ENCODE assay signal across 26 cellular contexts in genomic region chr7:939843-940242, GRCh38. TPM values are rescaled to one million over a fixed set of nuclear protein-coding genes. Genes with fewer than 3 reads are reported as not detected.
"Had no signal": no experiment of that assay in that cellular context is flagged by ENCODE, and none has a peak within 500 bp of the region (broad histone marks: within the 10 kb centered on the region; RNA-seq: fewer than 3 reads in every experiment).

No MANE protein-coding gene starts in this region.

- H3K4me3 Mint-ChIP-seq: activated T-helper 1 cell treated with anti-CD3 and anti-CD28 coated beads, Interleukin-12 subunit alpha, Interleukin-12 subunit beta, Interleukin-2, Interleukin-4 antibody, amounts not matched to agents 30 ng/mL and 10 ng/mL and 1 ng/mL, durations not matched to agents 14 hours and 24 hours and 36 hours; naive thymus-derived CD4-positive, alpha-beta T cell; stimulated activated memory B cell treated with anti-CD40 and anti-IgM and Interleukin-4, amounts not matched to agents 10 μg/mL and 1 μg/mL and 100 μg/mL, for 72 hours had no signal

- H3K27ac Mint-ChIP-seq: stimulated activated memory B cell treated with anti-CD40 and anti-IgM and Interleukin-4, amounts not matched to agents 10 μg/mL and 1 μg/mL and 100 μg/mL, for 72 hours had no signal

- H3K4me3 ChIP-seq: breast epithelium, esophagus muscularis mucosa, gastroesophageal sphincter, heart left ventricle, pancreas, smooth muscle cell, tibial artery had no signal

- ATAC-seq: gastroesophageal sphincter; heart left ventricle; naive thymus-derived CD4-positive, alpha-beta T cell; pancreas; sciatic nerve; SK-N-SH treated with all-trans-retinoic acid at 6 μM for 48 hours; stimulated activated memory B cell treated with anti-CD40 and anti-IgM and Interleukin-4, amounts not matched to agents 10 μg/mL and 1 μg/mL and 100 μg/mL, for 72 hours had no signal

- DNase-seq: activated CD4-positive, alpha-beta T cell treated with anti-CD3 and anti-CD28 coated beads for 48 hours; activated CD4-positive, CD25-positive, alpha-beta regulatory T cell; activated naive CD4-positive, alpha-beta T cell treated with Interleukin-2 at 50 U/mL for 16 hours; effector CD8-positive, alpha-beta T cell; kidney glomerular epithelial cell; mesendoderm; naive thymus-derived CD4-positive, alpha-beta T cell; stimulated activated CD4-positive, alpha-beta T cell treated with anti-CD3 and anti-CD28 coated beads, Interleukin-4, amount 100 ng/mL, for 24 hours; T1000 had no signal

- H3K4me1 ChIP-seq: breast epithelium, esophagus muscularis mucosa, gastroesophageal sphincter, tibial artery had no signal

- H3K27me3 ChIP-seq: breast epithelium, esophagus muscularis mucosa, gastroesophageal sphincter, heart left ventricle, pancreas, tibial artery had no signal

- H3K27ac ChIP-seq: breast epithelium, esophagus muscularis mucosa, gastroesophageal sphincter, heart left ventricle, pancreas, tibial artery had no signal

- H3K27me3 Mint-ChIP-seq: stimulated activated memory B cell treated with anti-CD40 and anti-IgM and Interleukin-4, amounts not matched to agents 10 μg/mL and 1 μg/mL and 100 μg/mL, for 72 hours had no signal

- H3K36me3 ChIP-seq: breast epithelium, heart left ventricle, pancreas, tibial artery had no signal

- H3K9me3 ChIP-seq: breast epithelium, esophagus muscularis mucosa, gastroesophageal sphincter, pancreas, tibial artery had no signal

RNA-seq across cellular contexts. Expression of gene CYP2W1, which starts 43.1 kb away (rescaled TPM):
- total RNA-seq: activated CD8-positive, alpha-beta memory T cell treated with anti-CD3 and anti-CD28 coated beads for 36 hours; activated T-helper 1 cell treated with anti-CD3 and anti-CD28 coated beads, Interleukin-12 subunit alpha, Interleukin-12 subunit beta, Interleukin-2, Interleukin-4 antibody, amounts not matched to agents 30 ng/mL and 10 ng/mL and 1 ng/mL, durations not matched to agents 14 hours and 24 hours and 36 hours; astrocyte; breast epithelium; cerebellum; endothelial cell of umbilical vein; gastroesophageal sphincter; heart left ventricle; naive thymus-derived CD4-positive, alpha-beta T cell; smooth muscle cell; subcutaneous adipose tissue; T-helper 1 cell treated with Interleukin-12 subunit alpha and Interleukin-12 subunit beta and Interleukin-4 antibody, amounts not matched to agents 30 ng/mL and 1 ng/mL, for 36 hours had no signal
